Comparison of ENCODE assay signal across 16 cellular contexts in the genomic region with DNA sequence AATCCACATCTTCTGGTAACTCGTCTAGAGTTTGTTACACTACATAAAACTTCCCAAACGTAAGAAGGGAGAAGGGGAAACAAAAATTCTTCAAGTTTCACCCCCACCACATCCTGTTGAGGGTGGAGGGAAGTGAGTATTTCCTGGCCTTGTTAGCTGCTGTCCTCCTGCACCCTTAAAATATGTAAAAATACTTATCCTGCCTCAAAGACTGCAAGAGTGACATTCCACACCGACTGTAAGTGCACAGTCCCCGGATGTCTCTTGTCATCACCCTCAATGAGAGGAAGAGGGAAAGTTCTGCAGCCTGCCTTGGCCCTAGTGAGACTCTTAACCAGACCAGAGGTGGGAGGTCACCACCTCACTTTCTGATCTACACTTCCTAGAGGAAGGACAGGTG. TPM values are rescaled to one million over a fixed set of nuclear protein-coding genes. Genes with fewer than 3 reads are reported as not detected.
DNase-seq lines count a peak whose midpoint lies in the region; ATAC-seq, FAIRE-seq and TF ChIP-seq lines count a peak whose summit lies in the region.
"Had no signal": no experiment of that assay in that cellular context is flagged by ENCODE, and none has a peak within 500 bp of the region (broad histone marks: within the 10 kb centered on the region; RNA-seq: fewer than 3 reads in every experiment).

No MANE protein-coding gene starts in this region.

- H3K4me3 Mint-ChIP-seq in activated CD8-positive, alpha-beta memory T cell treated with anti-CD3 and anti-CD28 coated beads, Interleukin-2, amount 10 ng/mL, durations not matched to agents 7 days and 5 days: peak overlapping the region; percentile 6

- no peaks in the 10 kb centered on the region for H3K79me2 ChIP-seq in GM12878 (ENCODE audit: control insufficient read depth, insufficient read depth, low read length)

- TF ChIP-seq CTCF in NB4 (IDR thresholded peaks at IDR 0.05; ENCODE audit: low read depth, low read length) (no peak), GM12878 (IDR thresholded peaks at IDR 0.05 in 2 of 3, conservative IDR thresholded peaks at IDR 0.05 in 1 of 3; ENCODE audit: control insufficient read depth in 2 of 3, extremely low read depth in 1 of 3, insufficient read depth in 1 of 3, low read depth in 3 of 3, low read length in 3 of 3) (no peak)

- peak; percentile 69 for FAIRE-seq in GM12878 (lab: Jason Lieb, UNC)
- FAIRE-seq: frontal cortex had no signal

- peaks cover 18% of the 10 kb centered on the region for H3K4me1 ChIP-seq in GM12878 (ENCODE audit: control insufficient read depth, insufficient read depth, low read length)

- no TSS peak for BruUV-seq in GM12878 (replicated peaks; lab: Mats Ljungman, UMichigan)

- TF ChIP-seq RAD21 in GM12878 (IDR thresholded peaks at IDR 0.05; ENCODE audit: insufficient read depth, low read depth, low read length): no peak

- peaks cover 4 to 10% of the 10 kb centered on the region in 2 experiments for H3K27me3 ChIP-seq in GM12878 (replicated peaks in 1 of 2; ENCODE audit: control insufficient read depth in 2 of 2, insufficient read depth in 2 of 2, low read length in 1 of 2)

- H3K9me3 ChIP-seq in GM12878 (replicated peaks; ENCODE audit: control insufficient read depth, insufficient read depth, low read length): no peaks in the 10 kb centered on the region
- H3K9me3 ChIP-seq: psoas muscle had no signal

- no peak for DNase-seq in activated CD8-positive, alpha-beta memory T cell treated with anti-CD3 and anti-CD28 coated beads, Interleukin-2, amount 10 ng/mL, durations not matched to agents 7 days and 5 days
- no peak for DNase-seq in activated CD8-positive, alpha-beta memory T cell treated with anti-CD3 and anti-CD28 coated beads for 24 hours
- DNase-seq in NB4 (ENCODE audit: low read depth): peak; percentile 69
- DNase-seq in GM12878 (ENCODE audit: low read depth, low spot score): peak; percentile 4
- DNase-seq in sciatic nerve (ENCODE audit: low spot score): no peak
- DNase-seq in NCI-H1930 (lab: John Stamatoyannopoulos, UW): no peak
- no peak for DNase-seq in activated CD4-positive, CD25-positive, alpha-beta regulatory T cell treated with anti-CD3 and anti-CD28 coated beads, Interleukin-2, amount 50 U/mL, for 72 hours
- DNase-seq: activated effector memory CD4-positive, alpha-beta T cell treated with Interleukin-2 at 50 U/mL for 16 hours; cortex of kidney; H7; NCI-H526 treated with DMSO at 0.1 percent for 48 hours; psoas muscle; trophoblast cell had no signal

- no peak for TF ChIP-seq EP300 in GM12878 (IDR thresholded peaks at IDR 0.05; ENCODE audit: borderline replicate concordance in 1 of 2, control insufficient read depth in 1 of 2, low read depth in 2 of 2, low read length in 2 of 2)

- ATAC-seq in activated CD8-positive, alpha-beta memory T cell treated with anti-CD3 and anti-CD28 coated beads, Interleukin-2, amount 10 ng/mL, durations not matched to agents 7 days and 5 days: peak; percentile 20
- ATAC-seq in GM12878: peak; percentile 43
- peak; percentile 7 for ATAC-seq in sciatic nerve
- ATAC-seq in HG03342 (IDR thresholded peaks at IDR 0.05; ENCODE audit: unreplicated experiment): no peak
- ATAC-seq: psoas muscle had no signal

- intact Hi-C loops in GM12878 (cut with micrococcal nuclease; ENCODE audit: unreplicated experiment): no loop called here
- intact Hi-C loops in sciatic nerve (cut with DNase I): no loop called here

- H3K9ac ChIP-seq in GM12878 (ENCODE audit: control insufficient read depth, insufficient read depth, low read length): no peak overlapping the region

- H4K20me1 ChIP-seq in GM12878 (ENCODE audit: control insufficient read depth, insufficient read depth): peaks cover 4% of the 10 kb centered on the region; the same call in 1 of the 2 replicates

- 3% methylated on average over 4 of the region's 4 CpGs for WGBS in GM12878 (ENCODE audit: insufficient coverage, insufficient replicate concordance, low lambda C conversion rate, missing lambda C conversion rate)

- H3K36me3 Mint-ChIP-seq in activated CD8-positive, alpha-beta memory T cell treated with anti-CD3 and anti-CD28 coated beads, Interleukin-2, amount 10 ng/mL, durations not matched to agents 7 days and 5 days: no peaks in the 10 kb centered on the region

- SMC1A ChIA-PET in GM12878 (lab: Charles Lee; ENCODE audit: uncharacterized antibody, unreplicated experiment): no interaction called here

- H3K9me3 Mint-ChIP-seq in activated CD8-positive, alpha-beta memory T cell treated with anti-CD3 and anti-CD28 coated beads, Interleukin-2, amount 10 ng/mL, durations not matched to agents 7 days and 5 days (ENCODE audit: low read depth): no peaks in the 10 kb centered on the region

- CTCF ChIA-PET in activated CD8-positive, alpha-beta memory T cell treated with anti-CD3 and anti-CD28 coated beads, Interleukin-2, amount 10 ng/mL, durations not matched to agents 7 days and 5 days (lab: Charles Lee): interaction anchor here (1.7 to 4.2 kb wide), 3 partner anchors 12 to 384 kb away, joined by 4 to 14 read pairs (median 12); no protein-coding TSS in a partner anchor
- CTCF ChIA-PET in GM12878 (lab: Yijun Ruan, JAX): interaction anchor here (1.1 kb wide), 1 partner anchor 39 kb away, joined by 5 read pairs; no protein-coding TSS in a partner anchor

- no peaks in the 10 kb centered on the region for H3K36me3 ChIP-seq in GM12878 (ENCODE audit: control insufficient read depth in 2 of 2, insufficient read depth in 2 of 2, low read length in 1 of 2)

- POLR2A ChIA-PET in GM12878 (lab: Charles Lee): interaction anchor here (0.6 kb wide), 1 partner anchor 156 kb away, joined by 3 read pairs; no protein-coding TSS in a partner anchor

- peaks cover 42% of the 10 kb centered on the region for H3K4me1 Mint-ChIP-seq in activated CD8-positive, alpha-beta memory T cell treated with anti-CD3 and anti-CD28 coated beads, Interleukin-2, amount 10 ng/mL, durations not matched to agents 7 days and 5 days

- in situ Hi-C loops in GM12878 (cut with MboI): no loop called here

- H3K27ac ChIP-seq in GM12878 (ENCODE audit: control insufficient read depth, insufficient read depth): no peak overlapping the region
- H3K27ac ChIP-seq: psoas muscle had no signal

- H3K4me2 ChIP-seq in GM12878 (ENCODE audit: control insufficient read depth, insufficient read depth): peak overlapping the region; percentile 15; the same call in 1 of the 2 replicates

- H2AFZ ChIP-seq in GM12878 (ENCODE audit: control insufficient read depth, low read depth, low read length): no peak overlapping the region

- H3K27ac Mint-ChIP-seq in activated CD8-positive, alpha-beta memory T cell treated with anti-CD3 and anti-CD28 coated beads, Interleukin-2, amount 10 ng/mL, durations not matched to agents 7 days and 5 days: peak overlapping the region; percentile 37

- H3K4me3 ChIP-seq in NB4 (ENCODE audit: low read depth, low read length): peak overlapping the region; percentile 28
- no peak overlapping the region for H3K4me3 ChIP-seq in GM12878
- H3K4me3 ChIP-seq: psoas muscle had no signal

- RAD21 ChIA-PET in GM12878 (lab: Charles Lee; ENCODE audit: unreplicated experiment): no interaction called here

- peaks cover 25% of the 10 kb centered on the region for H3K27me3 Mint-ChIP-seq in activated CD8-positive, alpha-beta memory T cell treated with anti-CD3 and anti-CD28 coated beads, Interleukin-2, amount 10 ng/mL, durations not matched to agents 7 days and 5 days

- TF ChIP-seq POLR2A in NB4 (IDR thresholded peaks at IDR 0.05; ENCODE audit: extremely low read depth, insufficient read length) (no peak), GM12878 (IDR thresholded peaks at IDR 0.05; ENCODE audit: low read depth, low read length) (no peak)

RNA-seq across cellular contexts. Expression of gene TMEM121B, which starts 3.3 kb away (rescaled TPM):
- not detected for total RNA-seq in activated CD8-positive, alpha-beta memory T cell treated with anti-CD3 and anti-CD28 coated beads, Interleukin-2, amount 10 ng/mL, durations not matched to agents 7 days and 5 days
- total RNA-seq in GM12878 (2013; cell fraction: nucleolus; rRNA removed): 0.10 and 0.12 TPM in 2 replicates
- total RNA-seq in GM12878 (2014; rRNA removed): 0.05 TPM in 1 of 2 replicates, not detected in the other
- 0.04 TPM in 1 of 2 replicates, not detected in the other for total RNA-seq in GM12878 (2014; rRNA removed; fragmentation: Illumina TruSeq; extraction: Trizol)
- 0.08 and 0.10 TPM in 2 replicates for total RNA-seq in GM12878 (2021)
- polyA plus RNA-seq in GM12878 (2011; ENCODE audit: low read depth): not detected
- polyA plus RNA-seq in GM12878 (2011; rRNA removed): not detected in 2 replicates
- polyA plus RNA-seq in GM12878 (2011; cell fraction: cytosol; rRNA removed): 0.07 TPM in 1 of 2 replicates, not detected in the other
- 0.10 and 0.13 TPM in 2 replicates for polyA plus RNA-seq in GM12878 (2011; cell fraction: nucleus; rRNA removed)
- 0.03 and 0.04 TPM in 2 replicates for polyA plus RNA-seq in GM12878 (2012)
- polyA plus RNA-seq in GM12878 (2014; fragmentation: Illumina TruSeq; extraction: Trizol): 0.06 and 0.13 TPM in 2 replicates
- under 1 TPM in 1 of 2 experiments, not detected in 1; 0.02 TPM for polyA plus RNA-seq in GM12878 (2014; fragmentation: Nextera tagmentation; extraction: Ambion mirVana)
- polyA plus RNA-seq in GM12878 (2014; rRNA removed): 0.04 and 0.10 TPM in 2 replicates
- polyA plus RNA-seq in GM12878 (2016; fragmentation: Nextera tagmentation; extraction: Ambion mirVana): not detected
- not detected in 2 replicates for polyA minus RNA-seq in GM12878 (2011; rRNA and poly(A)+ RNA removed)
- not detected in 2 replicates for polyA minus RNA-seq in GM12878 (2011; cell fraction: cytosol; rRNA and poly(A)+ RNA removed)
- 0.10 TPM in 1 of 2 replicates, not detected in the other for polyA minus RNA-seq in GM12878 (2011; cell fraction: nucleus; rRNA and poly(A)+ RNA removed)
- total RNA-seq in sciatic nerve: 0.94 TPM
- total RNA-seq: MCF 10A had no signal

RNA-seq across cellular contexts. Expression of gene IL17RA, which starts 33.1 kb away (rescaled TPM):
- total RNA-seq in activated CD8-positive, alpha-beta memory T cell treated with anti-CD3 and anti-CD28 coated beads, Interleukin-2, amount 10 ng/mL, durations not matched to agents 7 days and 5 days: 10 to 100 TPM; 22.5 to 25.1 TPM
- total RNA-seq in GM12878 (2013; cell fraction: nucleolus; rRNA removed): 22.3 and 23.4 TPM in 2 replicates
- total RNA-seq in GM12878 (2014; rRNA removed) (3.8 and 4.2 TPM in 2 replicates), GM12878 (2014; rRNA removed; fragmentation: Illumina TruSeq; extraction: Trizol) (3.0 and 3.1 TPM in 2 replicates), GM12878 (2021) (9.4 and 10.2 TPM in 2 replicates), sciatic nerve (22.3 TPM)
- 3.0 TPM for polyA plus RNA-seq in GM12878 (2011; ENCODE audit: low read depth)
- polyA plus RNA-seq in GM12878 (2011; rRNA removed) (5.9 and 9.9 TPM in 2 replicates), GM12878 (2014; fragmentation: Illumina TruSeq; extraction: Trizol) (3.8 and 5.1 TPM in 2 replicates), GM12878 (2014; fragmentation: Nextera tagmentation; extraction: Ambion mirVana) (under 1 TPM; 0.71 to 0.75 TPM), GM12878 (2014; rRNA removed) (4.1 and 4.7 TPM in 2 replicates), GM12878 (2016; fragmentation: Nextera tagmentation; extraction: Ambion mirVana) (1 to 10 TPM; 6.4 to 9.7 TPM)
- polyA plus RNA-seq in GM12878 (2011; cell fraction: cytosol; rRNA removed): 9.3 and 11.0 TPM in 2 replicates
- polyA plus RNA-seq in GM12878 (2011; cell fraction: nucleus; rRNA removed): 10.5 and 11.5 TPM in 2 replicates
- polyA plus RNA-seq in GM12878 (2012): 5.1 and 5.8 TPM in 2 replicates
- polyA minus RNA-seq in GM12878 (2011; rRNA and poly(A)+ RNA removed): 11.2 and 13.5 TPM in 2 replicates
- polyA minus RNA-seq in GM12878 (2011; cell fraction: cytosol; rRNA and poly(A)+ RNA removed): 3.1 and 3.5 TPM in 2 replicates
- polyA minus RNA-seq in GM12878 (2011; cell fraction: nucleus; rRNA and poly(A)+ RNA removed): 7.9 and 11.6 TPM in 2 replicates

RNA-seq across cellular contexts. Expression of gene HDHD5, which starts 41.2 kb away (rescaled TPM):
- 10 to 100 TPM; 23.8 to 31.6 TPM for total RNA-seq in activated CD8-positive, alpha-beta memory T cell treated with anti-CD3 and anti-CD28 coated beads, Interleukin-2, amount 10 ng/mL, durations not matched to agents 7 days and 5 days
- 56.3 and 58.2 TPM in 2 replicates for total RNA-seq in GM12878 (2013; cell fraction: nucleolus; rRNA removed)
- total RNA-seq in GM12878 (2014; rRNA removed) (47.8 and 54.1 TPM in 2 replicates), GM12878 (2014; rRNA removed; fragmentation: Illumina TruSeq; extraction: Trizol) (25.8 and 27.1 TPM in 2 replicates), GM12878 (2021) (46.4 and 47.0 TPM in 2 replicates), sciatic nerve (19.1 TPM)
- 24.2 TPM for polyA plus RNA-seq in GM12878 (2011; ENCODE audit: low read depth)
- polyA plus RNA-seq in GM12878 (2011; rRNA removed) (45.2 and 67.4 TPM in 2 replicates), GM12878 (2014; fragmentation: Illumina TruSeq; extraction: Trizol) (8.9 and 27.4 TPM in 2 replicates), GM12878 (2014; fragmentation: Nextera tagmentation; extraction: Ambion mirVana) (1 to 10 TPM; 1.7 to 7.7 TPM), GM12878 (2014; rRNA removed) (51.9 and 52.8 TPM in 2 replicates), GM12878 (2016; fragmentation: Nextera tagmentation; extraction: Ambion mirVana) (10 to 100 TPM; 67.3 to 68.0 TPM)
- 116 and 117 TPM in 2 replicates for polyA plus RNA-seq in GM12878 (2011; cell fraction: cytosol; rRNA removed)
- 86.4 and 97.9 TPM in 2 replicates for polyA plus RNA-seq in GM12878 (2011; cell fraction: nucleus; rRNA removed)
- polyA plus RNA-seq in GM12878 (2012): 34.6 and 42.2 TPM in 2 replicates
- polyA minus RNA-seq in GM12878 (2011; rRNA and poly(A)+ RNA removed): 30.0 and 58.2 TPM in 2 replicates
- 19.0 and 20.8 TPM in 2 replicates for polyA minus RNA-seq in GM12878 (2011; cell fraction: cytosol; rRNA and poly(A)+ RNA removed)
- polyA minus RNA-seq in GM12878 (2011; cell fraction: nucleus; rRNA and poly(A)+ RNA removed): 27.0 and 38.5 TPM in 2 replicates

Comparison
In these comparisons a context has a peak if more than half of its experiments do, and no peak if none do; other contexts are left out.
1. DNase-seq: peak in NB4 (single experiment) and GM12878 (single experiment); none in activated CD8-positive, alpha-beta memory T cell treated with anti-CD3 and anti-CD28 coated beads, Interleukin-2, amount 10 ng/mL, durations not matched to agents 7 days and 5 days (single experiment), activated CD8-positive, alpha-beta memory T cell treated with anti-CD3 and anti-CD28 coated beads for 24 hours (single experiment), sciatic nerve (single experiment), NCI-H1930 (0 of 2) and activated CD4-positive, CD25-positive, alpha-beta regulatory T cell treated with anti-CD3 and anti-CD28 coated beads, Interleukin-2, amount 50 U/mL, for 72 hours (single experiment).